Comparison of ENCODE assay signal across 3 cellular contexts in the genomic region with DNA sequence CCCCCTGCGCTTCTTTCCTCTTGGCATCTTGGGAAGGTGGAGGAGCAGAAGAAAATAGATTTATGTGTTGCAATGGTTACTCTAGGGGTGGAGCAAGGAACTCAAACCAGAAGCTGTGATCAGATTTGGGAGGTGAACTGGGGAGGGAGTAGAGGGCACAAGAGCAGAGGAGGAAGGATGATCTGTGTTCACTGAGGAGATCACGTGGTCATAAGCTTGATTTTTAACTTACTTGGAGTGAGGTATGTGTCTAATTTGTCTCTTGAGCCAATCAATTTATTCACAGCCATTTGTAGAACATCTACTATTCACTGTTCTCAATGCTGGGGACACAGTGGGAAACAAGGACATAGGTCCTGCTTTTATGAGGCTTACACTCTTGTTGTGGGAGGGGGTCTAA.
A peak's percentile ranks its signal among the peaks of the same experiment; 100 is the strongest.
TF ChIP-seq lines count a peak whose summit lies in the region.

No MANE protein-coding gene starts in this region.

TF ChIP-seq in HepG2, 621 proteins besides CTCF, POLR2A, EP300 and RAD21:
- TF ChIP-seq, protein P1, sequence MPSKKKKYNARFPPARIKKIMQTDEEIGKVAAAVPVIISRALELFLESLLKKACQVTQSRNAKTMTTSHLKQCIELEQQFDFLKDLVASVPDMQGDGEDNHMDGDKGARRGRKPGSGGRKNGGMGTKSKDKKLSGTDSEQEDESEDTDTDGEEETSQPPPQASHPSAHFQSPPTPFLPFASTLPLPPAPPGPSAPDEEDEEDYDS (CRISPR knock-in tag; IDR thresholded peaks at IDR 0.05), result no peak
- peak; percentile 37; the same call in 1 of the 2 replicates for TF ChIP-seq RAD51 (IDR thresholded peaks at IDR 0.05; ENCODE audit: borderline replicate concordance)

TF ChIP-seq in K562, 482 proteins besides CTCF, POLR2A, EP300 and RAD21:
- TF ChIP-seq CCNT2 (IDR thresholded peaks at IDR 0.05; ENCODE audit: borderline replicate concordance, extremely low read depth, insufficient read length, low read depth, low read length) (no peak), XRCC3 (IDR thresholded peaks at IDR 0.05) (no peak), ZNF212 (CRISPR knock-in tag; IDR thresholded peaks at IDR 0.05) (no peak), MECOM (CRISPR knock-in tag; IDR thresholded peaks at IDR 0.05) (no peak), CBFA2T2 (conservative IDR thresholded peaks at IDR 0.05) (0 out of 2 replicates have a peak, but pooled peaks have one; percentile 13), ZNF584 (CRISPR knock-in tag; IDR thresholded peaks at IDR 0.05; ENCODE audit: low read depth) (no peak), TFE3 (CRISPR knock-in tag; IDR thresholded peaks at IDR 0.05) (peak; percentile 83), NRF1 (conservative IDR thresholded peaks at IDR 0.05 in 1 of 2, IDR thresholded peaks at IDR 0.05 in 1 of 2) (no peak), ZNF766 (CRISPR knock-in tag; conservative IDR thresholded peaks at IDR 0.05) (no peak), ZKSCAN3 (CRISPR knock-in tag; IDR thresholded peaks at IDR 0.05) (no peak), THRB (CRISPR knock-in tag; conservative IDR thresholded peaks at IDR 0.05) (no peak), SNRNP70 (optimal IDR thresholded peaks at IDR 0.05; ENCODE audit: low read depth, low read length) (no peak), FOSL1 (tag; conservative IDR thresholded peaks at IDR 0.05) (no peak), SMARCA5 (IDR thresholded peaks at IDR 0.05) (no peak), RAD51 (IDR thresholded peaks at IDR 0.05; ENCODE audit: borderline replicate concordance, low read depth) (peak; percentile 72)
- TF ChIP-seq, protein P2, sequence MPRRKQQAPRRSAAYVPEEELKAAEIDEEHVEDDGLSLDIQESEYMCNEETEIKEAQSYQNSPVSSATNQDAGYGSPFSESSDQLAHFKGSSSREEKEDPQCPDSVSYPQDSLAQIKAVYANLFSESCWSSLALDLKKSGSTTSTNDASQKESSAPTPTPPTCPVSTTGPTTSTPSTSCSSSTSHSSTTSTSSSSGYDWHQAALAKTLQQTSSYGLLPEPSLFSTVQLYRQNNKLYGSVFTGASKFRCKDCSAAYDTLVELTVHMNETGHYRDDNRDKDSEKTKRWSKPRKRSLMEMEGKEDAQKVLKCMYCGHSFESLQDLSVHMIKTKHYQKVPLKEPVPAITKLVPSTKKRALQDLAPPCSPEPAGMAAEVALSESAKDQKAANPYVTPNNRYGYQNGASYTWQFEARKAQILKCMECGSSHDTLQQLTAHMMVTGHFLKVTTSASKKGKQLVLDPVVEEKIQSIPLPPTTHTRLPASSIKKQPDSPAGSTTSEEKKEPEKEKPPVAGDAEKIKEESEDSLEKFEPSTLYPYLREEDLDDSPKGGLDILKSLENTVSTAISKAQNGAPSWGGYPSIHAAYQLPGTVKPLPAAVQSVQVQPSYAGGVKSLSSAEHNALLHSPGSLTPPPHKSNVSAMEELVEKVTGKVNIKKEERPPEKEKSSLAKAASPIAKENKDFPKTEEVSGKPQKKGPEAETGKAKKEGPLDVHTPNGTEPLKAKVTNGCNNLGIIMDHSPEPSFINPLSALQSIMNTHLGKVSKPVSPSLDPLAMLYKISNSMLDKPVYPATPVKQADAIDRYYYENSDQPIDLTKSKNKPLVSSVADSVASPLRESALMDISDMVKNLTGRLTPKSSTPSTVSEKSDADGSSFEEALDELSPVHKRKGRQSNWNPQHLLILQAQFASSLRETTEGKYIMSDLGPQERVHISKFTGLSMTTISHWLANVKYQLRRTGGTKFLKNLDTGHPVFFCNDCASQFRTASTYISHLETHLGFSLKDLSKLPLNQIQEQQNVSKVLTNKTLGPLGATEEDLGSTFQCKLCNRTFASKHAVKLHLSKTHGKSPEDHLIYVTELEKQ (CRISPR knock-in tag; IDR thresholded peaks at IDR 0.05), result no peak

TF ChIP-seq in H1, 55 proteins besides CTCF, POLR2A, EP300 and RAD21:
- TF ChIP-seq GABPA (IDR thresholded peaks at IDR 0.05; ENCODE audit: borderline replicate concordance, insufficient read depth, low read length), result no peak
- no peak for TF ChIP-seq TCF12 (IDR thresholded peaks at IDR 0.05; ENCODE audit: low read depth, low read length)
- no peak for TF ChIP-seq CHD1 (IDR thresholded peaks at IDR 0.05; ENCODE audit: low read depth, low read length)
- TF ChIP-seq BRCA1 (IDR thresholded peaks at IDR 0.05; ENCODE audit: low read depth, low read length), result no peak
- TF ChIP-seq GTF2F1 (IDR thresholded peaks at IDR 0.05; ENCODE audit: borderline replicate concordance, low read depth, low read length), result no peak
- TF ChIP-seq ATF2 (IDR thresholded peaks at IDR 0.05; ENCODE audit: low read length), result no peak
- no peak for TF ChIP-seq JUND (IDR thresholded peaks at IDR 0.05; ENCODE audit: low read length)
- no peak for TF ChIP-seq POLR2AphosphoS5 (IDR thresholded peaks at IDR 0.05; ENCODE audit: low read depth, low read length)
- TF ChIP-seq, protein P3, sequence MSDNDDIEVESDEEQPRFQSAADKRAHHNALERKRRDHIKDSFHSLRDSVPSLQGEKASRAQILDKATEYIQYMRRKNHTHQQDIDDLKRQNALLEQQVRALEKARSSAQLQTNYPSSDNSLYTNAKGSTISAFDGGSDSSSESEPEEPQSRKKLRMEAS (IDR thresholded peaks at IDR 0.05), result no peak
- no peak for TF ChIP-seq NRF1 (IDR thresholded peaks at IDR 0.05; ENCODE audit: low read depth, low read length)
- no peak for TF ChIP-seq POU5F1 (IDR thresholded peaks at IDR 0.05; ENCODE audit: low read depth, low read length)
- TF ChIP-seq KDM5A (IDR thresholded peaks at IDR 0.05; ENCODE audit: low read length), result no peak
- TF ChIP-seq SAP30 (IDR thresholded peaks at IDR 0.05; ENCODE audit: insufficient read depth, insufficient replicate concordance, low read length), result no peak
- TF ChIP-seq FOSL1 (IDR thresholded peaks at IDR 0.05; ENCODE audit: insufficient read depth, low read depth, low read length), result no peak
- no peak for TF ChIP-seq TAF1 (IDR thresholded peaks at IDR 0.05; ENCODE audit: low read depth, low read length)
